16 cellular contexts compared by ENCODE assay signal in the genomic region with DNA sequence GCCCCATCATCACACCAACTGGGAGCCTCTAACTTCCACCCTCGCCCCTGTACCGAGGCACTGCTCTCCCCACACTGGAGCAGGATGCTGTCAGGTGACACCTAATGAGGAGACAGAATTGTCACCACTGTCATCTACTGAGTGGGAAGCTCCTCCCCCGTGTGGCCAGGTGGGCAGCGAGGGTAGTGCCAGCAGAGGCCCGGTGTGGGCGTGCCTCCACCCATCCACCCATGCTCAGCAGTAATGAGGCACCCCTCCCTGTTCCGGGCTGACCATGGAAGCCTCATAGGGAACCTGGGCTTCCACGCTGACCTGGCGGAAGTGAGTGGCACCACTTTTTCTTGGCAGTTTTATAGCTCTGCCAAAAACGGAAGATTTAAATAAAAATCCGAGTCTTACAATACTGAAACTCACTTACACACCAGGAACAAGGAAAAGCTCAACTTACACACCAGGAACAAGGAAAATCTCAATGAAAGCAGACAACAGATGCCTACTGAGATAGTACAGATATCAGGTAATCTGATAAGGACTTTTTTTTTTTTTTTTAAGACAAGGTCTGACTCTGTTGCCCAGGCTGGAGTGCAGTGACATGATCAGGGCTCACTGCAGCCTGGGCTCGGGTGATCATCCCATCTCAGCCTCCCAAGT.
"Had no signal": no experiment of that assay in that cellular context is flagged by ENCODE, and none has a peak within 500 bp of the region (broad histone marks: within the 10 kb centered on the region; RNA-seq: fewer than 3 reads in every experiment).

No MANE protein-coding gene starts in this region.

- H3K27ac ChIP-seq: cardiac muscle cell, dorsolateral prefrontal cortex, heart left ventricle, pancreas, thyroid gland, uterus had no signal

- DNase-seq: activated CD4-positive, alpha-beta memory T cell treated with anti-CD3 and anti-CD28 coated beads for 36 hours; activated CD4-positive, alpha-beta T cell treated with anti-CD3 and anti-CD28 coated beads for 36 hours; activated CD8-positive, alpha-beta memory T cell treated with anti-CD3 and anti-CD28 coated beads, Interleukin-2, amount 10 ng/mL, durations not matched to agents 7 days and 5 days; activated naive CD4-positive, alpha-beta T cell treated with anti-CD3 and anti-CD28 coated beads for 36 hours; activated T-cell treated with anti-CD3 and anti-CD28 coated beads, Interleukin-2, amount 50 U/mL, for 1 hour; dorsolateral prefrontal cortex; endodermal cell; heart left ventricle; immature natural killer cell; left cardiac atrium; pancreas; retina; stimulated activated naive B cell treated with anti-CD40 and anti-IgM and Interleukin-4, amounts not matched to agents 10 μg/mL and 1 μg/mL and 100 μg/mL, for 72 hours; thyroid gland; uterus had no signal

- ATAC-seq: activated CD4-positive, alpha-beta T cell treated with anti-CD3 and anti-CD28 coated beads for 36 hours; activated CD8-positive, alpha-beta memory T cell treated with anti-CD3 and anti-CD28 coated beads, Interleukin-2, amount 10 ng/mL, durations not matched to agents 7 days and 5 days; left cardiac atrium had no signal
